21 cellular contexts compared by ENCODE assay signal in genomic region chr1:39996396-39997004, GRCh38. TPM values are rescaled to one million over a fixed set of nuclear protein-coding genes. Genes with fewer than 3 reads are reported as not detected.
A peak's percentile ranks its signal among the peaks of the same experiment; 100 is the strongest.
DNase-seq lines count a peak whose midpoint lies in the region; ATAC-seq, FAIRE-seq and TF ChIP-seq lines count a peak whose summit lies in the region.
"Had no signal": no experiment of that assay in that cellular context is flagged by ENCODE, and none has a peak within 500 bp of the region (broad histone marks: within the 10 kb centered on the region; RNA-seq: fewer than 3 reads in every experiment).

No MANE protein-coding gene starts in this region.

- H3K27me3 ChIP-seq in CD8-positive, alpha-beta T cell (ENCODE audit: insufficient read depth, low read length): no peaks in the 10 kb centered on the region
- H3K27me3 ChIP-seq in HCT116 (ENCODE audit: insufficient read depth, low read length): no peaks in the 10 kb centered on the region
- no peaks in the 10 kb centered on the region for H3K27me3 ChIP-seq in naive thymus-derived CD4-positive, alpha-beta T cell (ENCODE audit: control insufficient read depth in 2 of 2, insufficient read depth in 2 of 2, low read length in 2 of 2)
- H3K27me3 ChIP-seq: sigmoid colon, thyroid gland had no signal

- H3K4me3 Mint-ChIP-seq in CD8-positive, alpha-beta T cell: no peak overlapping the region
- H3K4me3 Mint-ChIP-seq in activated T-helper 17 cell treated with anti-CD3 and anti-CD28 coated beads, Interleukin-2, amount 50 U/mL, for 72 hours: no peak overlapping the region
- H3K4me3 Mint-ChIP-seq in naive thymus-derived CD4-positive, alpha-beta T cell: no peak overlapping the region
- H3K4me3 Mint-ChIP-seq: T-helper 2 cell treated with Interferon-gamma antibody and Interleukin-4, amounts not matched to agents 5 μg/mL and 100 μg/mL, for 36 hours had no signal

- H3K36me3 ChIP-seq in CD8-positive, alpha-beta T cell (ENCODE audit: insufficient read depth, low read length): no peaks in the 10 kb centered on the region
- H3K36me3 ChIP-seq in HCT116 (ENCODE audit: control insufficient read depth in 1 of 2, insufficient read depth in 2 of 2, low read length in 2 of 2): no peaks in the 10 kb centered on the region
- H3K36me3 ChIP-seq in naive thymus-derived CD4-positive, alpha-beta T cell (ENCODE audit: control insufficient read depth in 2 of 3, insufficient read depth in 3 of 3, low read length in 3 of 3): no peaks in the 10 kb centered on the region
- H3K36me3 ChIP-seq: sigmoid colon, thyroid gland had no signal

- no peak for TF ChIP-seq RAD21 in HCT116 (IDR thresholded peaks at IDR 0.05; ENCODE audit: low read depth)

- DNase-seq in CD8-positive, alpha-beta T cell: no peak
- DNase-seq in HCT116 (ENCODE audit: low read depth, low spot score): no peak
- DNase-seq in naive thymus-derived CD4-positive, alpha-beta T cell: no peak
- no peak for DNase-seq in pons (ENCODE audit: low spot score)
- DNase-seq in RCC 7860 (ENCODE audit: low spot score): no peak
- no peak for DNase-seq in NCI-H1105 (lab: John Stamatoyannopoulos, UW)
- no peak for DNase-seq in NCI-H510A treated with DMSO at 0.1 percent for 48 hours (lab: John Stamatoyannopoulos, UW)
- DNase-seq: activated CD4-positive, alpha-beta T cell treated with anti-CD3 and anti-CD28 coated beads, Interleukin-2, amount 50 U/mL, for 48 hours; activated naive CD4-positive, alpha-beta T cell; activated T-cell treated with anti-CD3 and anti-CD28 coated beads for 4 hours; aorta; effector CD4-positive, alpha-beta T cell; kidney glomerular epithelial cell; NCI-H1048; NCI-H2029; sigmoid colon; stimulated activated naive CD4-positive, alpha-beta T cell treated with Interleukin-2 at 50 U/mL for 16 hours had no signal

- no peak overlapping the region for H3K4me2 ChIP-seq in HCT116 (ENCODE audit: low read length)

- RAD21 ChIA-PET in HCT116 (lab: Charles Lee; ENCODE audit: low non-redundant PET in 1 of 2, low total read pairs in 2 of 2, uncharacterized antibody in 2 of 2, unreplicated experiment in 2 of 2): no interaction called here

- no peak overlapping the region for H3K9ac ChIP-seq in HCT116 (ENCODE audit: low read length)
- H3K9ac ChIP-seq: parathyroid adenoma had no signal

- ATAC-seq in CD8-positive, alpha-beta T cell: no peak
- no peak for ATAC-seq in HCT116
- no peak for ATAC-seq in activated T-helper 17 cell treated with anti-CD3 and anti-CD28 coated beads, Interleukin-2, amount 50 U/mL, for 72 hours (replicated peaks)
- no peak for ATAC-seq in naive thymus-derived CD4-positive, alpha-beta T cell

- intact Hi-C loops in CD8-positive, alpha-beta T cell (cut with DNase I, micrococcal nuclease): no loop called here
- intact Hi-C loops in HCT116 (cut with micrococcal nuclease): no loop called here
- intact Hi-C loops in naive thymus-derived CD4-positive, alpha-beta T cell (cut with micrococcal nuclease): no loop called here

- H3K4me1 Mint-ChIP-seq in CD8-positive, alpha-beta T cell (ENCODE audit: low read depth): peaks cover 22% of the 10 kb centered on the region
- peaks cover 12% of the 10 kb centered on the region for H3K4me1 Mint-ChIP-seq in activated T-helper 17 cell treated with anti-CD3 and anti-CD28 coated beads, Interleukin-2, amount 50 U/mL, for 72 hours
- H3K4me1 Mint-ChIP-seq in naive thymus-derived CD4-positive, alpha-beta T cell: peaks cover 0 to 15% (median 14%) of the 10 kb centered on the region in 7 donors

- no peak for TF ChIP-seq POLR2A in HCT116 (IDR thresholded peaks at IDR 0.05; ENCODE audit: borderline replicate concordance, extremely low read depth, insufficient read depth, insufficient read length)

- no peak overlapping the region for H3K27ac ChIP-seq in CD8-positive, alpha-beta T cell (ENCODE audit: low read depth, low read length)
- H3K27ac ChIP-seq in HCT116 (ENCODE audit: low read depth, low read length): no peak overlapping the region
- H3K27ac ChIP-seq in naive thymus-derived CD4-positive, alpha-beta T cell (ENCODE audit: low read depth, low read length): no peak overlapping the region
- H3K27ac ChIP-seq: parathyroid adenoma, sigmoid colon had no signal

- CTCF ChIA-PET in CD8-positive, alpha-beta T cell (lab: Charles Lee): interaction anchor here (1.5 to 2.1 kb wide), 2 partner anchors 23 to 36 kb away, joined by 6 to 8 read pairs; no protein-coding TSS in a partner anchor
- CTCF ChIA-PET in HCT116 (lab: Charles Lee): no interaction called here
- CTCF ChIA-PET in naive thymus-derived CD4-positive, alpha-beta T cell (lab: Charles Lee): interaction anchor here (0.6 kb wide), 1 partner anchor 77 kb away, joined by 3 read pairs; no protein-coding TSS in a partner anchor

- no peaks in the 10 kb centered on the region for H3K79me2 ChIP-seq in HCT116 (ENCODE audit: insufficient read depth, low read length)
- H3K79me2 ChIP-seq: parathyroid adenoma had no signal

- no peaks in the 10 kb centered on the region for H3K36me3 Mint-ChIP-seq in CD8-positive, alpha-beta T cell
- H3K36me3 Mint-ChIP-seq in activated T-helper 17 cell treated with anti-CD3 and anti-CD28 coated beads, Interleukin-2, amount 50 U/mL, for 72 hours (ENCODE audit: low read depth): no peaks in the 10 kb centered on the region
- H3K36me3 Mint-ChIP-seq in naive thymus-derived CD4-positive, alpha-beta T cell: no peaks in the 10 kb centered on the region

- POLR2A ChIA-PET in CD8-positive, alpha-beta T cell (lab: Charles Lee): interaction anchor here (0.7 to 1.1 kb wide), 2 partner anchors 29 to 44 kb away, joined by 3 to 5 read pairs; partner anchors contain the start of gene CAP1
- POLR2A ChIA-PET in HCT116 (lab: Charles Lee): no interaction called here
- POLR2A ChIA-PET in naive thymus-derived CD4-positive, alpha-beta T cell (lab: Charles Lee): interaction anchor here (1.2 kb wide), 1 partner anchor 43 kb away, joined by 3 read pairs; no protein-coding TSS in a partner anchor

- no peak overlapping the region for H2AFZ ChIP-seq in HCT116 (ENCODE audit: low read depth, low read length, poor library complexity, severe bottlenecking)
- H2AFZ ChIP-seq: parathyroid adenoma had no signal

- no peaks in the 10 kb centered on the region for H3K27me3 Mint-ChIP-seq in CD8-positive, alpha-beta T cell (ENCODE audit: low read depth)
- no peaks in the 10 kb centered on the region for H3K27me3 Mint-ChIP-seq in activated T-helper 17 cell treated with anti-CD3 and anti-CD28 coated beads, Interleukin-2, amount 50 U/mL, for 72 hours
- H3K27me3 Mint-ChIP-seq in naive thymus-derived CD4-positive, alpha-beta T cell: no peaks in the 10 kb centered on the region

- no peaks in the 10 kb centered on the region for H3K9me3 ChIP-seq in CD8-positive, alpha-beta T cell (ENCODE audit: low read length)
- H3K9me3 ChIP-seq in HCT116 (ENCODE audit: control insufficient read depth in 1 of 2, insufficient read depth in 1 of 2, low read depth in 1 of 2, low read length in 2 of 2): no peaks in the 10 kb centered on the region
- no peaks in the 10 kb centered on the region for H3K9me3 ChIP-seq in naive thymus-derived CD4-positive, alpha-beta T cell (ENCODE audit: control insufficient read depth in 2 of 3, low read length in 3 of 3)
- H3K9me3 ChIP-seq: sigmoid colon, thyroid gland had no signal

- peak overlapping the region; percentile 30 for H3K27ac Mint-ChIP-seq in CD8-positive, alpha-beta T cell
- peak overlapping the region; percentile 59 for H3K27ac Mint-ChIP-seq in activated T-helper 17 cell treated with anti-CD3 and anti-CD28 coated beads, Interleukin-2, amount 50 U/mL, for 72 hours
- peak overlapping the region in 5 of 9 donors; percentile 11 to 87 (median 36) for H3K27ac Mint-ChIP-seq in naive thymus-derived CD4-positive, alpha-beta T cell
- H3K27ac Mint-ChIP-seq: T-helper 2 cell treated with Interferon-gamma antibody and Interleukin-4, amounts not matched to agents 5 μg/mL and 100 μg/mL, for 36 hours had no signal

- H3K9me2 ChIP-seq in HCT116 (ENCODE audit: insufficient read depth): no peaks in the 10 kb centered on the region

- no peak for FAIRE-seq in RCC 7860 (lab: Jason Lieb, UNC)

- H3K4me1 ChIP-seq in CD8-positive, alpha-beta T cell (ENCODE audit: insufficient read depth, low read length): peaks cover 11% of the 10 kb centered on the region
- no peaks in the 10 kb centered on the region for H3K4me1 ChIP-seq in HCT116 (ENCODE audit: control insufficient read depth in 1 of 2, insufficient read depth in 2 of 2, low read length in 2 of 2)
- peaks cover 8 to 10% of the 10 kb centered on the region in 2 donors for H3K4me1 ChIP-seq in naive thymus-derived CD4-positive, alpha-beta T cell (ENCODE audit: control insufficient read depth in 2 of 2, insufficient read depth in 2 of 2, low read length in 2 of 2)
- H3K4me1 ChIP-seq: parathyroid adenoma, sigmoid colon had no signal

- no peak overlapping the region for H3K4me3 ChIP-seq in CD8-positive, alpha-beta T cell (ENCODE audit: low read depth, low read length)
- H3K4me3 ChIP-seq in HCT116 (replicated peaks in 1 of 2; ENCODE audit: low read depth in 1 of 2, low read length in 2 of 2): no peak overlapping the region
- no peak overlapping the region for H3K4me3 ChIP-seq in naive thymus-derived CD4-positive, alpha-beta T cell (ENCODE audit: low read length)
- H3K4me3 ChIP-seq: sigmoid colon, thyroid gland had no signal

- H3K9me3 Mint-ChIP-seq in CD8-positive, alpha-beta T cell: no peaks in the 10 kb centered on the region
- H3K9me3 Mint-ChIP-seq in activated T-helper 17 cell treated with anti-CD3 and anti-CD28 coated beads, Interleukin-2, amount 50 U/mL, for 72 hours: no peaks in the 10 kb centered on the region
- peaks cover 0 to 1% (median 0%) of the 10 kb centered on the region in 11 donors for H3K9me3 Mint-ChIP-seq in naive thymus-derived CD4-positive, alpha-beta T cell
- H3K9me3 Mint-ChIP-seq: T-helper 2 cell treated with Interferon-gamma antibody and Interleukin-4, amounts not matched to agents 5 μg/mL and 100 μg/mL, for 36 hours had no signal

- H4K20me1 ChIP-seq in HCT116 (ENCODE audit: insufficient read depth): no peaks in the 10 kb centered on the region

- BruUV-seq in HCT116 (replicated peaks; lab: Mats Ljungman, UMichigan): no TSS peak

- TF ChIP-seq CTCF in CD8-positive, alpha-beta T cell (IDR thresholded peaks at IDR 0.05): no peak
- no peak for TF ChIP-seq CTCF in HCT116 (IDR thresholded peaks at IDR 0.05 in 2 of 3, conservative IDR thresholded peaks at IDR 0.05 in 1 of 3; ENCODE audit: borderline replicate concordance in 1 of 3, insufficient read depth in 1 of 3, low read depth in 2 of 3, low read length in 2 of 3)

RNA-seq across cellular contexts. Expression of gene MFSD2A, which starts 41.6 kb away (rescaled TPM):
- 1 to 10 TPM; 5.9 to 6.4 TPM for total RNA-seq in CD8-positive, alpha-beta T cell
- 8.0 TPM for total RNA-seq in HCT116 (2021; ENCODE audit: unreplicated experiment)
- 3.2 and 4.2 TPM in 2 replicates for polyA plus RNA-seq in HCT116 (2012)
- 10 to 100 TPM in 1 of 2 donors, 1 to 10 TPM in 1; 8.1 to 10.3 TPM for total RNA-seq in activated T-helper 17 cell treated with anti-CD3 and anti-CD28 coated beads, Interleukin-2, amount 50 U/mL, for 72 hours
- total RNA-seq in naive thymus-derived CD4-positive, alpha-beta T cell: 1 to 10 TPM in 4 of 5 experiments, under 1 TPM in 1; 0.70 to 8.7 (median 4.4) TPM
- polyA plus RNA-seq in naive thymus-derived CD4-positive, alpha-beta T cell: under 1 TPM; 0.14 to 0.43 TPM

RNA-seq across cellular contexts. Expression of gene CAP1, which starts 44.0 kb away (rescaled TPM):
- 100 to 1,000 TPM; 123 to 126 TPM for total RNA-seq in CD8-positive, alpha-beta T cell
- 274 TPM for total RNA-seq in HCT116 (2021; ENCODE audit: unreplicated experiment)
- polyA plus RNA-seq in HCT116 (2012): 202 and 238 TPM in 2 replicates
- total RNA-seq in activated T-helper 17 cell treated with anti-CD3 and anti-CD28 coated beads, Interleukin-2, amount 50 U/mL, for 72 hours: 100 to 1,000 TPM; 405 to 687 TPM
- 100 to 1,000 TPM; 176 to 683 (median 282) TPM for total RNA-seq in naive thymus-derived CD4-positive, alpha-beta T cell
- 100 to 1,000 TPM; 519 to 668 TPM for polyA plus RNA-seq in naive thymus-derived CD4-positive, alpha-beta T cell
